22 cellular contexts compared by ENCODE assay signal in genomic region chr6:87180105-87180504, GRCh38. TPM values are rescaled to one million over a fixed set of nuclear protein-coding genes. Genes with fewer than 3 reads are reported as not detected.
DNase-seq lines count a peak whose midpoint lies in the region; ATAC-seq and TF ChIP-seq lines count a peak whose summit lies in the region.
"Had no signal": no experiment of that assay in that cellular context is flagged by ENCODE, and none has a peak within 500 bp of the region (broad histone marks: within the 10 kb centered on the region; RNA-seq: fewer than 3 reads in every experiment).

No MANE protein-coding gene starts in this region.

- H3K9me3 Mint-ChIP-seq in activated naive CD4-positive, alpha-beta T cell treated with anti-CD3 and anti-CD28 coated beads for 36 hours: no peaks in the 10 kb centered on the region
- no peaks in the 10 kb centered on the region for H3K9me3 Mint-ChIP-seq in effector memory CD8-positive, alpha-beta T cell

- peaks cover 75% of the 10 kb centered on the region for H3K4me1 ChIP-seq in HUES48 (ENCODE audit: control insufficient read depth, insufficient read depth, low read length)
- H3K4me1 ChIP-seq in trophoblast cell (ENCODE audit: control insufficient read depth in 1 of 2, insufficient read depth in 2 of 2, low read length in 2 of 2): peaks cover 3 to 6% of the 10 kb centered on the region in 2 experiments
- no peaks in the 10 kb centered on the region for H3K4me1 ChIP-seq in lower lobe of right lung

- H3K4me1 Mint-ChIP-seq in activated naive CD4-positive, alpha-beta T cell treated with anti-CD3 and anti-CD28 coated beads for 36 hours (ENCODE audit: low read depth): peaks cover 89% of the 10 kb centered on the region
- peaks cover 50 to 83% of the 10 kb centered on the region in 2 donors for H3K4me1 Mint-ChIP-seq in effector memory CD8-positive, alpha-beta T cell (ENCODE audit: low read depth in 2 of 2)

- intact Hi-C loops in activated naive CD4-positive, alpha-beta T cell treated with anti-CD3 and anti-CD28 coated beads for 36 hours (cut with micrococcal nuclease): loop anchor here (10.0 kb wide), 1 partner anchor 555 kb away; no protein-coding TSS in a partner anchor
- intact Hi-C loops in lower lobe of right lung (cut with DNase I) (no loop called here), head of caudate nucleus (cut with DNase I) (no loop called here)

- H3K36me3 Mint-ChIP-seq in activated naive CD4-positive, alpha-beta T cell treated with anti-CD3 and anti-CD28 coated beads for 36 hours (ENCODE audit: low read depth): peaks cover 45% of the 10 kb centered on the region
- H3K36me3 Mint-ChIP-seq in effector memory CD8-positive, alpha-beta T cell (ENCODE audit: insufficient read depth): peaks cover 40% of the 10 kb centered on the region

- H3K36me3 ChIP-seq in HUES48 (ENCODE audit: control insufficient read depth, insufficient read depth, low read length): peaks cover 8% of the 10 kb centered on the region; the same call in 1 of the 2 replicates
- H3K36me3 ChIP-seq in trophoblast cell (ENCODE audit: control insufficient read depth in 1 of 2, insufficient read depth in 2 of 2, low read length in 2 of 2): peaks cover 0 to 3% of the 10 kb centered on the region in 2 experiments
- peaks cover 5% of the 10 kb centered on the region for H3K36me3 ChIP-seq in lower lobe of right lung
- H3K36me3 ChIP-seq: transverse colon had no signal

- H2AK5ac ChIP-seq in trophoblast cell (ENCODE audit: low read length): no peak overlapping the region

- no peak overlapping the region for H3K4me2 ChIP-seq in trophoblast cell (ENCODE audit: low read length)

- H3K79me2 ChIP-seq in trophoblast cell (ENCODE audit: control insufficient read depth, insufficient read depth, low read length, poor library complexity): peaks cover 8% of the 10 kb centered on the region

- no peak for DNase-seq in activated naive CD4-positive, alpha-beta T cell treated with anti-CD3 and anti-CD28 coated beads for 36 hours
- DNase-seq in activated naive CD4-positive, alpha-beta T cell treated with anti-CD3 and anti-CD28 coated beads, Interleukin-2, amount 50 U/mL, for 16 hours: no peak
- no peak for DNase-seq in effector memory CD8-positive, alpha-beta T cell
- DNase-seq in trophoblast cell (no peak), lower lobe of right lung (no peak), head of caudate nucleus (no peak)
- DNase-seq: activated CD4-positive, CD25-positive, alpha-beta regulatory T cell; activated gamma-delta T cell treated with Interleukin-2 at 50 U/mL for 16 hours; effector CD4-positive, alpha-beta T cell; esophagus squamous epithelium; HCEC 1CT; NCI-H510A treated with DMSO at 0.1 percent for 48 hours; small intestine; stomach; transverse colon had no signal

- no peak for ATAC-seq in effector memory CD8-positive, alpha-beta T cell (replicated peaks)
- ATAC-seq in lower lobe of right lung (no peak), GM21367 (IDR thresholded peaks at IDR 0.05; ENCODE audit: unreplicated experiment) (no peak)
- ATAC-seq: HepG2, left lobe of liver had no signal

- H4K91ac ChIP-seq in trophoblast cell (ENCODE audit: low read depth, low read length): no peak overlapping the region

- no peak overlapping the region for H2AFZ ChIP-seq in trophoblast cell (ENCODE audit: insufficient read depth, low read length, poor library complexity)

- CTCF ChIA-PET in activated naive CD4-positive, alpha-beta T cell treated with anti-CD3 and anti-CD28 coated beads for 36 hours (lab: Charles Lee): interaction anchor here (0.9 kb wide), 1 partner anchor 18 kb away, joined by 3 read pairs; no protein-coding TSS in a partner anchor

- H3K27ac ChIP-seq in HUES48 (ENCODE audit: low read depth, low read length) (peak overlapping the region; percentile 61), trophoblast cell (ENCODE audit: low read depth, low read length) (no peak overlapping the region), lower lobe of right lung (no peak overlapping the region)
- H3K27ac ChIP-seq: esophagus squamous epithelium, neutrophil, SK-N-MC, stomach, transverse colon had no signal

- H3K23ac ChIP-seq in trophoblast cell (ENCODE audit: low read length): no peak overlapping the region

- no peaks in the 10 kb centered on the region for H3K79me1 ChIP-seq in trophoblast cell (ENCODE audit: low read length)

- peak overlapping the region; percentile 39 for H4K12ac ChIP-seq in trophoblast cell (ENCODE audit: low read depth, low read length)

- H3K14ac ChIP-seq in trophoblast cell (ENCODE audit: low read length): no peak overlapping the region

- H2BK12ac ChIP-seq in trophoblast cell (ENCODE audit: low read length): no peak overlapping the region

- H3K27ac Mint-ChIP-seq in activated naive CD4-positive, alpha-beta T cell treated with anti-CD3 and anti-CD28 coated beads for 36 hours: peak overlapping the region; percentile 79
- peak overlapping the region; percentile 32 to 80 for H3K27ac Mint-ChIP-seq in effector memory CD8-positive, alpha-beta T cell

- no CpG with 5 or more reads among the region's 6 CpGs for WGBS in trophoblast cell (ENCODE audit: extremely low coverage, insufficient coverage, insufficient read length)

- no peak overlapping the region for H2BK120ac ChIP-seq in trophoblast cell (ENCODE audit: insufficient read depth, low read length, poor library complexity)

- H3K9me3 ChIP-seq in HUES48 (ENCODE audit: control insufficient read depth, insufficient read depth, low read length) (no peaks in the 10 kb centered on the region), trophoblast cell (ENCODE audit: insufficient read depth, low read depth, low read length) (no peaks in the 10 kb centered on the region), lower lobe of right lung (no peaks in the 10 kb centered on the region)
- H3K9me3 ChIP-seq: esophagus squamous epithelium, neutrophil, stomach, transverse colon had no signal

- no peak overlapping the region for H4K8ac ChIP-seq in trophoblast cell (ENCODE audit: low read depth, low read length)

- TF ChIP-seq CTCF in lower lobe of right lung (IDR thresholded peaks at IDR 0.05): no peak

- no peak overlapping the region for H2BK5ac ChIP-seq in trophoblast cell (ENCODE audit: low read depth, low read length, poor library complexity)

- peak overlapping the region; percentile 94 for H3K4ac ChIP-seq in trophoblast cell (ENCODE audit: low read depth, low read length)

- H3K4me3 Mint-ChIP-seq in activated naive CD4-positive, alpha-beta T cell treated with anti-CD3 and anti-CD28 coated beads for 36 hours: no peak overlapping the region
- H3K4me3 Mint-ChIP-seq in effector memory CD8-positive, alpha-beta T cell: no peak overlapping the region
- H3K4me3 Mint-ChIP-seq: CD14-positive monocyte had no signal

- peak overlapping the region; percentile 57 for H3K18ac ChIP-seq in trophoblast cell (ENCODE audit: low read length)

- H3K27me3 Mint-ChIP-seq in activated naive CD4-positive, alpha-beta T cell treated with anti-CD3 and anti-CD28 coated beads for 36 hours (ENCODE audit: low read depth): no peaks in the 10 kb centered on the region
- H3K27me3 Mint-ChIP-seq in effector memory CD8-positive, alpha-beta T cell: no peaks in the 10 kb centered on the region

- 0 out of 2 replicates have a peak overlapping the region, but pooled peaks have one; percentile 30 for H3K9ac ChIP-seq in HUES48 (ENCODE audit: low read depth, low read length)
- no peak overlapping the region for H3K9ac ChIP-seq in trophoblast cell (ENCODE audit: low read length)

- H3K27me3 ChIP-seq in HUES48 (ENCODE audit: control insufficient read depth, insufficient read depth, low read length) (no peaks in the 10 kb centered on the region), trophoblast cell (ENCODE audit: insufficient read depth, low read length) (no peaks in the 10 kb centered on the region), lower lobe of right lung (ENCODE audit: low read depth) (no peaks in the 10 kb centered on the region)
- H3K27me3 ChIP-seq: esophagus squamous epithelium, neutrophil, stomach, transverse colon had no signal

- H3K4me3 ChIP-seq in HUES48 (ENCODE audit: low read depth, low read length) (0 out of 2 replicates have a peak overlapping the region, but pooled peaks have one; percentile 1), trophoblast cell (ENCODE audit: low read depth, low read length) (no peak overlapping the region), lower lobe of right lung (no peak overlapping the region)
- H3K4me3 ChIP-seq: esophagus squamous epithelium, SK-N-MC, stomach, transverse colon had no signal

RNA-seq across cellular contexts. Expression of gene ZNF292, which starts 24.7 kb away (rescaled TPM):
- total RNA-seq in activated naive CD4-positive, alpha-beta T cell treated with anti-CD3 and anti-CD28 coated beads for 36 hours: 10 to 100 TPM; 39.5 to 41.2 TPM
- 39.0 and 40.3 TPM in 2 replicates for polyA plus RNA-seq in trophoblast cell (2013)
- 43.1 TPM for total RNA-seq in lower lobe of right lung
